ENCODE assay signal across 9 cellular contexts in the genomic region with DNA sequence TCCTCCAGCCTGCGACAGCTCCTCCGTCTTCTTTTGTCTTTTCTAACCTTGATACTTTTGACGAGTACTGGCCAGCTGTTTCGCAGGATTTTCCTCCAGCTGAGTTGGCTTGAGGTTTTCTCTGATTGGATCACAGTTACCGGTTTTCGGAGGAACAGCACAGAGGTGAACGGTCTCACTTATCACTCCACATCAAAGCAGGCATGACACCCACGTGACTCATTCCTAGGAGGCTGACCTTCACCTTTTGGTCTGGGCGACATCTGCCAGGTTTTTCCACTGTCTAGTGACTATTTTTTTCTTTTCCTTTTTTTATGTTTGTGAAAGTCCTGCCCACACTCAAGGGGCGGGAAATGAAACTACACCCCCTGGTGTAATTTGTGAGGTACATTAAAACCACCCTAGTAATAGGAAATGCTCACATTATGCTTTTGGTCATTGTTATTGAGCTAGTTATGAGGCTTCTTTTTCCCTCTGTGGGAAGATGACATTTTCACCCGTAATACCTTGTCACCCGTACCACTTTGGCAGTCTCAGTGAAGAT.
A peak's percentile ranks its signal among the peaks of the same experiment; 100 is the strongest.
DNase-seq lines count a peak whose midpoint lies in the region; ATAC-seq lines count a peak whose summit lies in the region.
"Had no signal": no experiment of that assay in that cellular context is flagged by ENCODE, and none has a peak within 500 bp of the region (broad histone marks: within the 10 kb centered on the region; RNA-seq: fewer than 3 reads in every experiment).

No MANE protein-coding gene starts in this region.

- ATAC-seq in activated CD4-positive, CD25-positive, alpha-beta regulatory T cell treated with anti-CD3 and anti-CD28 coated beads, Interleukin-2, amount 50 U/mL, for 24 hours: peak; percentile 79 to 81
- peak; percentile 84 to 85 for ATAC-seq in activated T-cell treated with anti-CD3 and anti-CD28 coated beads, Interleukin-2, amount 50 U/mL, for 72 hours (replicated peaks in 1 of 2)

- H3K4me2 ChIP-seq in mesenchymal stem cell (ENCODE audit: low read length, poor library complexity, severe bottlenecking): no peak overlapping the region

- H2AK5ac ChIP-seq in mesenchymal stem cell (ENCODE audit: low read length, severe bottlenecking): no peak overlapping the region

- H3K4me3 Mint-ChIP-seq in activated T-cell treated with anti-CD3 and anti-CD28 coated beads, Interleukin-2, amount 50 U/mL, for 72 hours: peak overlapping the region; percentile 55 to 62
- H3K4me3 Mint-ChIP-seq in stimulated activated naive CD8-positive, alpha-beta T cell treated with anti-CD3 and anti-CD28 coated beads, Interleukin-15, Interleukin-2, amounts not matched to agents 100 ng/mL and 50 ng/mL, for 24 hours: peak overlapping the region; percentile 44

- no peak overlapping the region for H4K91ac ChIP-seq in mesenchymal stem cell (ENCODE audit: low read length)

- no peak overlapping the region for H2BK12ac ChIP-seq in mesenchymal stem cell (ENCODE audit: low read length in 2 of 2)

- WGBS in mesenchymal stem cell: 43% methylated on average over 11 of the region's 12 CpGs

- H3K27ac Mint-ChIP-seq in activated T-cell treated with anti-CD3 and anti-CD28 coated beads, Interleukin-2, amount 50 U/mL, for 72 hours: peak overlapping the region; percentile 18
- peak overlapping the region; percentile 91 for H3K27ac Mint-ChIP-seq in stimulated activated naive CD8-positive, alpha-beta T cell treated with anti-CD3 and anti-CD28 coated beads, Interleukin-15, Interleukin-2, amounts not matched to agents 100 ng/mL and 50 ng/mL, for 24 hours

- no peak overlapping the region for H3K14ac ChIP-seq in mesenchymal stem cell (ENCODE audit: low read length in 2 of 2)

- H3K18ac ChIP-seq in mesenchymal stem cell (ENCODE audit: low read depth in 1 of 2, low read length in 2 of 2): no peak overlapping the region

- no peaks in the 10 kb centered on the region for H3K36me3 ChIP-seq in mesenchymal stem cell (ENCODE audit: control insufficient read depth in 1 of 2, insufficient read depth in 2 of 2, low read depth in 1 of 2, low read length in 2 of 2)

- H4K8ac ChIP-seq in mesenchymal stem cell (ENCODE audit: low read length): no peak overlapping the region

- peaks cover 30% of the 10 kb centered on the region for H3K4me1 Mint-ChIP-seq in activated T-cell treated with anti-CD3 and anti-CD28 coated beads, Interleukin-2, amount 50 U/mL, for 72 hours (ENCODE audit: low read depth)
- peaks cover 45% of the 10 kb centered on the region for H3K4me1 Mint-ChIP-seq in stimulated activated naive CD8-positive, alpha-beta T cell treated with anti-CD3 and anti-CD28 coated beads, Interleukin-15, Interleukin-2, amounts not matched to agents 100 ng/mL and 50 ng/mL, for 24 hours (ENCODE audit: low read depth)

- peaks cover 29 to 65% of the 10 kb centered on the region in 2 experiments for H3K27me3 ChIP-seq in mesenchymal stem cell (ENCODE audit: control insufficient read depth in 1 of 2, insufficient read depth in 1 of 2, low read length in 2 of 2)

- no peak overlapping the region for H2BK120ac ChIP-seq in mesenchymal stem cell (ENCODE audit: low read depth, low read length)

- H2BK15ac ChIP-seq in mesenchymal stem cell (ENCODE audit: low read depth, poor library complexity, severe bottlenecking): no peak overlapping the region

- no peaks in the 10 kb centered on the region for H3K9me3 ChIP-seq in mesenchymal stem cell (ENCODE audit: control insufficient read depth, low read length)

- no peak overlapping the region for H3K23ac ChIP-seq in mesenchymal stem cell (ENCODE audit: low read length in 2 of 2)

- H3K36me3 Mint-ChIP-seq in activated T-cell treated with anti-CD3 and anti-CD28 coated beads, Interleukin-2, amount 50 U/mL, for 72 hours (ENCODE audit: insufficient read depth in 2 of 2): no peaks in the 10 kb centered on the region
- H3K36me3 Mint-ChIP-seq in stimulated activated naive CD8-positive, alpha-beta T cell treated with anti-CD3 and anti-CD28 coated beads, Interleukin-15, Interleukin-2, amounts not matched to agents 100 ng/mL and 50 ng/mL, for 24 hours (ENCODE audit: low read depth): no peaks in the 10 kb centered on the region

- H3K27ac ChIP-seq in mesenchymal stem cell (ENCODE audit: low read length, poor library complexity, severe bottlenecking): no peak overlapping the region

- no peak overlapping the region for H3K9ac ChIP-seq in mesenchymal stem cell (ENCODE audit: low read length)

- H3K4me3 ChIP-seq in mesenchymal stem cell (ENCODE audit: insufficient read depth in 1 of 2, low read depth in 1 of 2, low read length in 2 of 2): no peak overlapping the region

- no peak overlapping the region for H3K4ac ChIP-seq in mesenchymal stem cell (ENCODE audit: low read depth in 1 of 2, low read length in 2 of 2)

- no peaks in the 10 kb centered on the region for H3K79me1 ChIP-seq in mesenchymal stem cell (replicated peaks; ENCODE audit: low read length, poor library complexity, severe bottlenecking)

- peaks cover 41% of the 10 kb centered on the region for H3K27me3 Mint-ChIP-seq in activated T-cell treated with anti-CD3 and anti-CD28 coated beads, Interleukin-2, amount 50 U/mL, for 72 hours (ENCODE audit: low read depth)
- peaks cover 26% of the 10 kb centered on the region for H3K27me3 Mint-ChIP-seq in stimulated activated naive CD8-positive, alpha-beta T cell treated with anti-CD3 and anti-CD28 coated beads, Interleukin-15, Interleukin-2, amounts not matched to agents 100 ng/mL and 50 ng/mL, for 24 hours

- H2AFZ ChIP-seq in mesenchymal stem cell (ENCODE audit: low read depth, low read length): no peak overlapping the region

- no peak overlapping the region for H2BK5ac ChIP-seq in mesenchymal stem cell (ENCODE audit: low read depth, low read length, poor library complexity, severe bottlenecking)

- no peak for DNase-seq in activated CD4-positive, CD25-positive, alpha-beta regulatory T cell treated with anti-CD3 and anti-CD28 coated beads, Interleukin-2, amount 50 U/mL, for 72 hours
- peak; percentile 58 to 77 for DNase-seq in activated T-cell treated with anti-CD3 and anti-CD28 coated beads, Interleukin-2, amount 50 U/mL, for 72 hours
- DNase-seq in mesenchymal stem cell: peak; percentile 34
- DNase-seq in SIG-M5 (lab: John Stamatoyannopoulos, UW): no peak
- DNase-seq in HCEC 1CT: no peak
- no peak for DNase-seq in SW 1271 (lab: John Stamatoyannopoulos, UW)
- DNase-seq: kidney had no signal

- H3K4me1 ChIP-seq in mesenchymal stem cell (ENCODE audit: control insufficient read depth, insufficient read depth, low read depth, low read length): peaks cover 7% of the 10 kb centered on the region

- H3K9me3 Mint-ChIP-seq in activated T-cell treated with anti-CD3 and anti-CD28 coated beads, Interleukin-2, amount 50 U/mL, for 72 hours: no peaks in the 10 kb centered on the region
- H3K9me3 Mint-ChIP-seq in stimulated activated naive CD8-positive, alpha-beta T cell treated with anti-CD3 and anti-CD28 coated beads, Interleukin-15, Interleukin-2, amounts not matched to agents 100 ng/mL and 50 ng/mL, for 24 hours: no peaks in the 10 kb centered on the region

Comparison
In these comparisons a context has a peak if more than half of its experiments do, and no peak if none do; other contexts are left out.
1. DNase-seq: peak in activated T-cell treated with anti-CD3 and anti-CD28 coated beads, Interleukin-2, amount 50 U/mL, for 72 hours (2 of 2) and mesenchymal stem cell (single experiment); none in activated CD4-positive, CD25-positive, alpha-beta regulatory T cell treated with anti-CD3 and anti-CD28 coated beads, Interleukin-2, amount 50 U/mL, for 72 hours (single experiment), SIG-M5 (single experiment), HCEC 1CT (single experiment) and SW 1271 (0 of 2).